2 cellular contexts compared by ENCODE assay signal in the genomic region with DNA sequence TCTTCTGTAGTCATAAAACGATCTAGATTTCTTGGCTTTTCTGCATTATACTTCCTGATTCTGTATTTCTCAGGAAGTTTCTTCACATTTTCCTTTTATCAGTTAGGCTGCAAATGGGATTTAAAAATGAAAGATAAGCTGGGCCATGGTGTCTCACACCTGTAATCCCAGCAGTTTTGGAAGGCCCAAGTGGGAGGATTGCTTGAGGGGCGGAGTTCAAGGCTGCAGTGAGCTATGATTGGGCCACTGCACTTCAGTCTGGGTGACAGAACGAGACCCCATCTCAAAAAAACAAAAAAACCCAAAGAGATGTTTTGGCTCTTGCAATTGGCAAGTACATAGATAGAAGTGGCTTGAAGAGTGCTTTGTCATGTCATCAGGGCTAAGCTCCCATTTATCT.
TF ChIP-seq lines count a peak whose summit lies in the region.

No MANE protein-coding gene starts in this region.

TF ChIP-seq in GM12878, 131 proteins besides CTCF, POLR2A, EP300 and RAD21:
- TF ChIP-seq, protein P1, sequence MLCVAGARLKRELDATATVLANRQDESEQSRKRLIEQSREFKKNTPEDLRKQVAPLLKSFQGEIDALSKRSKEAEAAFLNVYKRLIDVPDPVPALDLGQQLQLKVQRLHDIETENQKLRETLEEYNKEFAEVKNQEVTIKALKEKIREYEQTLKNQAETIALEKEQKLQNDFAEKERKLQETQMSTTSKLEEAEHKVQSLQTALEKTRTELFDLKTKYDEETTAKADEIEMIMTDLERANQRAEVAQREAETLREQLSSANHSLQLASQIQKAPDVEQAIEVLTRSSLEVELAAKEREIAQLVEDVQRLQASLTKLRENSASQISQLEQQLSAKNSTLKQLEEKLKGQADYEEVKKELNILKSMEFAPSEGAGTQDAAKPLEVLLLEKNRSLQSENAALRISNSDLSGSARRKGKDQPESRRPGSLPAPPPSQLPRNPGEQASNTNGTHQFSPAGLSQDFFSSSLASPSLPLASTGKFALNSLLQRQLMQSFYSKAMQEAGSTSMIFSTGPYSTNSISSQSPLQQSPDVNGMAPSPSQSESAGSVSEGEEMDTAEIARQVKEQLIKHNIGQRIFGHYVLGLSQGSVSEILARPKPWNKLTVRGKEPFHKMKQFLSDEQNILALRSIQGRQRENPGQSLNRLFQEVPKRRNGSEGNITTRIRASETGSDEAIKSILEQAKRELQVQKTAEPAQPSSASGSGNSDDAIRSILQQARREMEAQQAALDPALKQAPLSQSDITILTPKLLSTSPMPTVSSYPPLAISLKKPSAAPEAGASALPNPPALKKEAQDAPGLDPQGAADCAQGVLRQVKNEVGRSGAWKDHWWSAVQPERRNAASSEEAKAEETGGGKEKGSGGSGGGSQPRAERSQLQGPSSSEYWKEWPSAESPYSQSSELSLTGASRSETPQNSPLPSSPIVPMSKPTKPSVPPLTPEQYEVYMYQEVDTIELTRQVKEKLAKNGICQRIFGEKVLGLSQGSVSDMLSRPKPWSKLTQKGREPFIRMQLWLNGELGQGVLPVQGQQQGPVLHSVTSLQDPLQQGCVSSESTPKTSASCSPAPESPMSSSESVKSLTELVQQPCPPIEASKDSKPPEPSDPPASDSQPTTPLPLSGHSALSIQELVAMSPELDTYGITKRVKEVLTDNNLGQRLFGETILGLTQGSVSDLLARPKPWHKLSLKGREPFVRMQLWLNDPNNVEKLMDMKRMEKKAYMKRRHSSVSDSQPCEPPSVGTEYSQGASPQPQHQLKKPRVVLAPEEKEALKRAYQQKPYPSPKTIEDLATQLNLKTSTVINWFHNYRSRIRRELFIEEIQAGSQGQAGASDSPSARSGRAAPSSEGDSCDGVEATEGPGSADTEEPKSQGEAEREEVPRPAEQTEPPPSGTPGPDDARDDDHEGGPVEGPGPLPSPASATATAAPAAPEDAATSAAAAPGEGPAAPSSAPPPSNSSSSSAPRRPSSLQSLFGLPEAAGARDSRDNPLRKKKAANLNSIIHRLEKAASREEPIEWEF (IDR thresholded peaks at IDR 0.05; ENCODE audit: insufficient replicate concordance, low read depth, low read length), result no peak
- TF ChIP-seq PAX8 (IDR thresholded peaks at IDR 0.05) (no peak), SP1 (IDR thresholded peaks at IDR 0.05; ENCODE audit: low read depth, low read length) (no peak), ATF7 (IDR thresholded peaks at IDR 0.05; ENCODE audit: low read depth) (no peak), MTA2 (IDR thresholded peaks at IDR 0.05; ENCODE audit: low read depth) (no peak), SIN3A (IDR thresholded peaks at IDR 0.05; ENCODE audit: low read depth, low read length) (no peak), HDAC6 (IDR thresholded peaks at IDR 0.05; ENCODE audit: unreplicated experiment) (no peak), HDGF (IDR thresholded peaks at IDR 0.05) (no peak), FOXK2 (IDR thresholded peaks at IDR 0.05) (no peak), RBBP5 (conservative IDR thresholded peaks at IDR 0.05) (no peak), TCF7 (IDR thresholded peaks at IDR 0.05; ENCODE audit: borderline replicate concordance) (no peak), NFYA (IDR thresholded peaks at IDR 0.05; ENCODE audit: borderline replicate concordance, low read depth, low read length) (no peak)
- TF ChIP-seq, protein P2, sequence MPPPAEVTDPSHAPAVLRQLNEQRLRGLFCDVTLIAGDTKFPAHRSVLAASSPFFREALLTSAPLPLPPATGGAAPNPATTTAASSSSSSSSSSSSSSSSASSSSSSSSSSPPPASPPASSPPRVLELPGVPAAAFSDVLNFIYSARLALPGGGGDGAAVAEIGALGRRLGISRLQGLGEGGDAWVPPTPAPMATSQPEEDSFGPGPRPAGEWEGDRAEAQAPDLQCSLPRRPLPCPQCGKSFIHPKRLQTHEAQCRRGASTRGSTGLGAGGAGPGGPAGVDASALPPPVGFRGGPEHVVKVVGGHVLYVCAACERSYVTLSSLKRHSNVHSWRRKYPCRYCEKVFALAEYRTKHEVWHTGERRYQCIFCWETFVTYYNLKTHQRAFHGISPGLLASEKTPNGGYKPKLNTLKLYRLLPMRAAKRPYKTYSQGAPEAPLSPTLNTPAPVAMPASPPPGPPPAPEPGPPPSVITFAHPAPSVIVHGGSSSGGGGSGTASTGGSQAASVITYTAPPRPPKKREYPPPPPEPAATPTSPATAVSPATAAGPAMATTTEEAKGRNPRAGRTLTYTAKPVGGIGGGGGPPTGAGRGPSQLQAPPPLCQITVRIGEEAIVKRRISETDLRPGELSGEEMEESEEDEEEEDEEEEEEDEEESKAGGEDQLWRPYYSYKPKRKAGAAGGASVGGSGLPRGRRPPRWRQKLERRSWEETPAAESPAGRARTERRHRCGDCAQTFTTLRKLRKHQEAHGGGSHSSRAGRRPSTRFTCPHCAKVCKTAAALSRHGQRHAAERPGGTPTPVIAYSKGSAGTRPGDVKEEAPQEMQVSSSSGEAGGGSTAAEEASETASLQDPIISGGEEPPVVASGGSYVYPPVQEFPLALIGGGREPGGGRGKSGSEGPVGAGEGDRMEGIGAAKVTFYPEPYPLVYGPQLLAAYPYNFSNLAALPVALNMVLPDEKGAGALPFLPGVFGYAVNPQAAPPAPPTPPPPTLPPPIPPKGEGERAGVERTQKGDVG (CRISPR knock-in tag; IDR thresholded peaks at IDR 0.05), result no peak
- TF ChIP-seq, protein P3, sequence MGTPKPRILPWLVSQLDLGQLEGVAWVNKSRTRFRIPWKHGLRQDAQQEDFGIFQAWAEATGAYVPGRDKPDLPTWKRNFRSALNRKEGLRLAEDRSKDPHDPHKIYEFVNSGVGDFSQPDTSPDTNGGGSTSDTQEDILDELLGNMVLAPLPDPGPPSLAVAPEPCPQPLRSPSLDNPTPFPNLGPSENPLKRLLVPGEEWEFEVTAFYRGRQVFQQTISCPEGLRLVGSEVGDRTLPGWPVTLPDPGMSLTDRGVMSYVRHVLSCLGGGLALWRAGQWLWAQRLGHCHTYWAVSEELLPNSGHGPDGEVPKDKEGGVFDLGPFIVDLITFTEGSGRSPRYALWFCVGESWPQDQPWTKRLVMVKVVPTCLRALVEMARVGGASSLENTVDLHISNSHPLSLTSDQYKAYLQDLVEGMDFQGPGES (IDR thresholded peaks at IDR 0.05), result no peak

TF ChIP-seq in neural cell, 6 proteins besides CTCF, POLR2A, EP300 and RAD21:
- TF ChIP-seq SMC3 (conservative IDR thresholded peaks at IDR 0.05; ENCODE audit: poor library complexity) (no peak), EZH2 (IDR thresholded peaks at IDR 0.05; ENCODE audit: borderline replicate concordance, insufficient read depth, low read length, poor library complexity, severe bottlenecking) (no peak), TAF1 (IDR thresholded peaks at IDR 0.05; ENCODE audit: low read depth) (no peak), POLR2AphosphoS5 (IDR thresholded peaks at IDR 0.05) (no peak), MXI1 (conservative IDR thresholded peaks at IDR 0.05; ENCODE audit: poor library complexity, severe bottlenecking) (no peak)
- TF ChIP-seq, protein P4, sequence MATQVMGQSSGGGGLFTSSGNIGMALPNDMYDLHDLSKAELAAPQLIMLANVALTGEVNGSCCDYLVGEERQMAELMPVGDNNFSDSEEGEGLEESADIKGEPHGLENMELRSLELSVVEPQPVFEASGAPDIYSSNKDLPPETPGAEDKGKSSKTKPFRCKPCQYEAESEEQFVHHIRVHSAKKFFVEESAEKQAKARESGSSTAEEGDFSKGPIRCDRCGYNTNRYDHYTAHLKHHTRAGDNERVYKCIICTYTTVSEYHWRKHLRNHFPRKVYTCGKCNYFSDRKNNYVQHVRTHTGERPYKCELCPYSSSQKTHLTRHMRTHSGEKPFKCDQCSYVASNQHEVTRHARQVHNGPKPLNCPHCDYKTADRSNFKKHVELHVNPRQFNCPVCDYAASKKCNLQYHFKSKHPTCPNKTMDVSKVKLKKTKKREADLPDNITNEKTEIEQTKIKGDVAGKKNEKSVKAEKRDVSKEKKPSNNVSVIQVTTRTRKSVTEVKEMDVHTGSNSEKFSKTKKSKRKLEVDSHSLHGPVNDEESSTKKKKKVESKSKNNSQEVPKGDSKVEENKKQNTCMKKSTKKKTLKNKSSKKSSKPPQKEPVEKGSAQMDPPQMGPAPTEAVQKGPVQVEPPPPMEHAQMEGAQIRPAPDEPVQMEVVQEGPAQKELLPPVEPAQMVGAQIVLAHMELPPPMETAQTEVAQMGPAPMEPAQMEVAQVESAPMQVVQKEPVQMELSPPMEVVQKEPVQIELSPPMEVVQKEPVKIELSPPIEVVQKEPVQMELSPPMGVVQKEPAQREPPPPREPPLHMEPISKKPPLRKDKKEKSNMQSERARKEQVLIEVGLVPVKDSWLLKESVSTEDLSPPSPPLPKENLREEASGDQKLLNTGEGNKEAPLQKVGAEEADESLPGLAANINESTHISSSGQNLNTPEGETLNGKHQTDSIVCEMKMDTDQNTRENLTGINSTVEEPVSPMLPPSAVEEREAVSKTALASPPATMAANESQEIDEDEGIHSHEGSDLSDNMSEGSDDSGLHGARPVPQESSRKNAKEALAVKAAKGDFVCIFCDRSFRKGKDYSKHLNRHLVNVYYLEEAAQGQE (IDR thresholded peaks at IDR 0.05; ENCODE audit: borderline replicate concordance), result no peak
